In the genomic region with DNA sequence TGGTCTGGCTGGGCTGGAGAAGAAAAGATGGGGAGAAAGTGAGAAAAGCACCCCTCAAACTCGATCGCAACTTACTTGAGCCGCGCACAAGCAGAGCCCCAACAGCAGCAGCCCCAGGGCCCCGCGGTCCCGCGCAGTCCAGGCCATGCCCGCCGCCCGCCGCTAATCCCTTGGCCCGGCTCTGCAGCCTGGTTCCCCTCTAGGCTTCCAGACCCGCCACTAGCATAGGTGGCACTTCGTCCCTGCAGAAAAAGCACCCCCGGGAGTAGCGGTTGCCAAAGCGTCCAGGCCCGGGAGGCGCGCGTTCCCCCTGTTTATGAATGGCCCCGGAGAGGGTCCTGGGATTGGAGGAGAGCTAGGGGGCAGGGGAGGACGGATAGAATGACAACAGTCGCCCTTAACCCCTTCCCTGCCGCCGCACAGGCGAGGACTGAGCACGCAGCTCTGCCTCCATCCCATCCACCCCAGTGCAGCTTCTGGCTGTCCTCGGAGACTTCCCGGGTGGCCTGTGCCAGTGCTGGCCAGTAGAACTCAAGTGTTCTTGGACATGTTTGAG, we compare ENCODE assay signal across 1 cellular context.
TF ChIP-seq lines count a peak whose summit lies in the region.

No MANE protein-coding gene starts in this region.

TF ChIP-seq in H1, 55 proteins besides CTCF, POLR2A, EP300 and RAD21:
- no peak for TF ChIP-seq BRCA1 (IDR thresholded peaks at IDR 0.05; ENCODE audit: low read depth, low read length)
- no peak for TF ChIP-seq CTBP2 (IDR thresholded peaks at IDR 0.05; ENCODE audit: borderline replicate concordance, insufficient read depth, insufficient read length, low read length)
- TF ChIP-seq BACH1 (IDR thresholded peaks at IDR 0.05; ENCODE audit: low read length), result no peak
- TF ChIP-seq, protein P1, sequence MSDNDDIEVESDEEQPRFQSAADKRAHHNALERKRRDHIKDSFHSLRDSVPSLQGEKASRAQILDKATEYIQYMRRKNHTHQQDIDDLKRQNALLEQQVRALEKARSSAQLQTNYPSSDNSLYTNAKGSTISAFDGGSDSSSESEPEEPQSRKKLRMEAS (IDR thresholded peaks at IDR 0.05), result peak; percentile 99
- TF ChIP-seq POLR2AphosphoS5 (IDR thresholded peaks at IDR 0.05; ENCODE audit: low read depth, low read length), result no peak
- no peak for TF ChIP-seq MAFK (IDR thresholded peaks at IDR 0.05; ENCODE audit: low read depth, low read length)
- TF ChIP-seq JUND (IDR thresholded peaks at IDR 0.05; ENCODE audit: low read length), result no peak
- no peak for TF ChIP-seq CBX5 (IDR thresholded peaks at IDR 0.05; ENCODE audit: low read depth, low read length)
- no peak for TF ChIP-seq YY1 (IDR thresholded peaks at IDR 0.05; ENCODE audit: low read depth, low read length)
- no peak for TF ChIP-seq SAP30 (IDR thresholded peaks at IDR 0.05; ENCODE audit: insufficient read depth, insufficient replicate concordance, low read length)
- no peak for TF ChIP-seq KDM5A (IDR thresholded peaks at IDR 0.05; ENCODE audit: low read length)
- TF ChIP-seq SIN3A (conservative IDR thresholded peaks at IDR 0.05 in 1 of 2, IDR thresholded peaks at IDR 0.05 in 1 of 2; ENCODE audit: low read depth in 1 of 2, low read length in 2 of 2), result no peak
- no peak for TF ChIP-seq GTF2F1 (IDR thresholded peaks at IDR 0.05; ENCODE audit: borderline replicate concordance, low read depth, low read length)
- no peak for TF ChIP-seq SRF (IDR thresholded peaks at IDR 0.05; ENCODE audit: low read depth, low read length)
- TF ChIP-seq ZNF274 (IDR thresholded peaks at IDR 0.05; ENCODE audit: borderline replicate concordance, extremely low read depth, low read length), result no peak
- no peak for TF ChIP-seq GABPA (IDR thresholded peaks at IDR 0.05; ENCODE audit: borderline replicate concordance, insufficient read depth, low read length)
- no peak for TF ChIP-seq EGR1 (IDR thresholded peaks at IDR 0.05; ENCODE audit: borderline replicate concordance, low read depth, low read length)
- TF ChIP-seq RFX5 (IDR thresholded peaks at IDR 0.05; ENCODE audit: borderline replicate concordance, low read depth, low read length), result no peak
- TF ChIP-seq CBX8 (IDR thresholded peaks at IDR 0.05; ENCODE audit: borderline replicate concordance, low read depth, low read length), result no peak
- TF ChIP-seq, protein P2, sequence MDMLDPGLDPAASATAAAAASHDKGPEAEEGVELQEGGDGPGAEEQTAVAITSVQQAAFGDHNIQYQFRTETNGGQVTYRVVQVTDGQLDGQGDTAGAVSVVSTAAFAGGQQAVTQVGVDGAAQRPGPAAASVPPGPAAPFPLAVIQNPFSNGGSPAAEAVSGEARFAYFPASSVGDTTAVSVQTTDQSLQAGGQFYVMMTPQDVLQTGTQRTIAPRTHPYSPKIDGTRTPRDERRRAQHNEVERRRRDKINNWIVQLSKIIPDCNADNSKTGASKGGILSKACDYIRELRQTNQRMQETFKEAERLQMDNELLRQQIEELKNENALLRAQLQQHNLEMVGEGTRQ (IDR thresholded peaks at IDR 0.05; ENCODE audit: low read length), result no peak
- no peak for TF ChIP-seq SIX5 (IDR thresholded peaks at IDR 0.05; ENCODE audit: low read depth, low read length)
- TF ChIP-seq TAF7 (optimal IDR thresholded peaks at IDR 0.05; ENCODE audit: borderline replicate concordance, low read depth, low read length), result no peak
- TF ChIP-seq, protein P3, sequence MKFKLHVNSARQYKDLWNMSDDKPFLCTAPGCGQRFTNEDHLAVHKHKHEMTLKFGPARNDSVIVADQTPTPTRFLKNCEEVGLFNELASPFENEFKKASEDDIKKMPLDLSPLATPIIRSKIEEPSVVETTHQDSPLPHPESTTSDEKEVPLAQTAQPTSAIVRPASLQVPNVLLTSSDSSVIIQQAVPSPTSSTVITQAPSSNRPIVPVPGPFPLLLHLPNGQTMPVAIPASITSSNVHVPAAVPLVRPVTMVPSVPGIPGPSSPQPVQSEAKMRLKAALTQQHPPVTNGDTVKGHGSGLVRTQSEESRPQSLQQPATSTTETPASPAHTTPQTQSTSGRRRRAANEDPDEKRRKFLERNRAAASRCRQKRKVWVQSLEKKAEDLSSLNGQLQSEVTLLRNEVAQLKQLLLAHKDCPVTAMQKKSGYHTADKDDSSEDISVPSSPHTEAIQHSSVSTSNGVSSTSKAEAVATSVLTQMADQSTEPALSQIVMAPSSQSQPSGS (IDR thresholded peaks at IDR 0.05; ENCODE audit: low read length), result no peak
- no peak for TF ChIP-seq EZH2 (IDR thresholded peaks at IDR 0.05; ENCODE audit: low read depth, low read length, severe bottlenecking)
- TF ChIP-seq TEAD4 (IDR thresholded peaks at IDR 0.05; ENCODE audit: low read depth, low read length), result peak; percentile 28; the same call in 1 of the 2 replicates
- TF ChIP-seq HDAC2 (IDR thresholded peaks at IDR 0.05; ENCODE audit: borderline replicate concordance in 1 of 2, low read depth in 2 of 2, low read length in 2 of 2), result peak in 1 of 2 experiments; percentile 46; a peak in 1 of 4 replicates
- peak; percentile 75 for TF ChIP-seq KDM4A (IDR thresholded peaks at IDR 0.05; ENCODE audit: low read depth, low read length, severe bottlenecking)
- no peak for TF ChIP-seq RNF2 (IDR thresholded peaks at IDR 0.05; ENCODE audit: borderline replicate concordance, low read depth, low read length, missing control alignments, poor library complexity, severe bottlenecking)
- TF ChIP-seq NANOG (IDR thresholded peaks at IDR 0.05; ENCODE audit: insufficient read depth, low read depth, low read length, poor library complexity, severe bottlenecking), result no peak
- TF ChIP-seq CREB1 (IDR thresholded peaks at IDR 0.05), result no peak; the same call in 1 of the 2 replicates
- TF ChIP-seq BCL11A (IDR thresholded peaks at IDR 0.05; ENCODE audit: low read depth in 2 of 2, low read length in 2 of 2), result no peak
- no peak for TF ChIP-seq RXRA (IDR thresholded peaks at IDR 0.05; ENCODE audit: insufficient read depth, low read depth, low read length)
- TF ChIP-seq CHD2 (IDR thresholded peaks at IDR 0.05; ENCODE audit: low read length), result no peak
- no peak for TF ChIP-seq SUZ12 (IDR thresholded peaks at IDR 0.05; ENCODE audit: low read length)
- 0 out of 2 replicates have a peak, but pooled peaks have one; percentile 35 for TF ChIP-seq TAF1 (IDR thresholded peaks at IDR 0.05; ENCODE audit: low read depth, low read length)
- 0 out of 2 replicates have a peak, but pooled peaks have one; percentile 27 for TF ChIP-seq PHF8 (conservative IDR thresholded peaks at IDR 0.05; ENCODE audit: low read depth, low read length)
- no peak for TF ChIP-seq CEBPB (IDR thresholded peaks at IDR 0.05; ENCODE audit: low read depth, low read length)
- TF ChIP-seq, protein P4, sequence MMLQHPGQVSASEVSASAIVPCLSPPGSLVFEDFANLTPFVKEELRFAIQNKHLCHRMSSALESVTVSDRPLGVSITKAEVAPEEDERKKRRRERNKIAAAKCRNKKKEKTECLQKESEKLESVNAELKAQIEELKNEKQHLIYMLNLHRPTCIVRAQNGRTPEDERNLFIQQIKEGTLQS (IDR thresholded peaks at IDR 0.05; ENCODE audit: insufficient read depth, low read depth, low read length), result no peak
- TF ChIP-seq NRF1 (IDR thresholded peaks at IDR 0.05; ENCODE audit: low read depth, low read length), result no peak
- TF ChIP-seq TBP (IDR thresholded peaks at IDR 0.05; ENCODE audit: low read depth, low read length), result no peak
- TF ChIP-seq FOSL1 (IDR thresholded peaks at IDR 0.05; ENCODE audit: insufficient read depth, low read depth, low read length), result no peak
- TF ChIP-seq SIRT6 (IDR thresholded peaks at IDR 0.05; ENCODE audit: low read length), result no peak
- no peak for TF ChIP-seq KDM1A (IDR thresholded peaks at IDR 0.05; ENCODE audit: borderline replicate concordance, low read length)
- no peak for TF ChIP-seq HDAC6 (IDR thresholded peaks at IDR 0.05; ENCODE audit: low read depth, low read length)
- TF ChIP-seq, protein P5, sequence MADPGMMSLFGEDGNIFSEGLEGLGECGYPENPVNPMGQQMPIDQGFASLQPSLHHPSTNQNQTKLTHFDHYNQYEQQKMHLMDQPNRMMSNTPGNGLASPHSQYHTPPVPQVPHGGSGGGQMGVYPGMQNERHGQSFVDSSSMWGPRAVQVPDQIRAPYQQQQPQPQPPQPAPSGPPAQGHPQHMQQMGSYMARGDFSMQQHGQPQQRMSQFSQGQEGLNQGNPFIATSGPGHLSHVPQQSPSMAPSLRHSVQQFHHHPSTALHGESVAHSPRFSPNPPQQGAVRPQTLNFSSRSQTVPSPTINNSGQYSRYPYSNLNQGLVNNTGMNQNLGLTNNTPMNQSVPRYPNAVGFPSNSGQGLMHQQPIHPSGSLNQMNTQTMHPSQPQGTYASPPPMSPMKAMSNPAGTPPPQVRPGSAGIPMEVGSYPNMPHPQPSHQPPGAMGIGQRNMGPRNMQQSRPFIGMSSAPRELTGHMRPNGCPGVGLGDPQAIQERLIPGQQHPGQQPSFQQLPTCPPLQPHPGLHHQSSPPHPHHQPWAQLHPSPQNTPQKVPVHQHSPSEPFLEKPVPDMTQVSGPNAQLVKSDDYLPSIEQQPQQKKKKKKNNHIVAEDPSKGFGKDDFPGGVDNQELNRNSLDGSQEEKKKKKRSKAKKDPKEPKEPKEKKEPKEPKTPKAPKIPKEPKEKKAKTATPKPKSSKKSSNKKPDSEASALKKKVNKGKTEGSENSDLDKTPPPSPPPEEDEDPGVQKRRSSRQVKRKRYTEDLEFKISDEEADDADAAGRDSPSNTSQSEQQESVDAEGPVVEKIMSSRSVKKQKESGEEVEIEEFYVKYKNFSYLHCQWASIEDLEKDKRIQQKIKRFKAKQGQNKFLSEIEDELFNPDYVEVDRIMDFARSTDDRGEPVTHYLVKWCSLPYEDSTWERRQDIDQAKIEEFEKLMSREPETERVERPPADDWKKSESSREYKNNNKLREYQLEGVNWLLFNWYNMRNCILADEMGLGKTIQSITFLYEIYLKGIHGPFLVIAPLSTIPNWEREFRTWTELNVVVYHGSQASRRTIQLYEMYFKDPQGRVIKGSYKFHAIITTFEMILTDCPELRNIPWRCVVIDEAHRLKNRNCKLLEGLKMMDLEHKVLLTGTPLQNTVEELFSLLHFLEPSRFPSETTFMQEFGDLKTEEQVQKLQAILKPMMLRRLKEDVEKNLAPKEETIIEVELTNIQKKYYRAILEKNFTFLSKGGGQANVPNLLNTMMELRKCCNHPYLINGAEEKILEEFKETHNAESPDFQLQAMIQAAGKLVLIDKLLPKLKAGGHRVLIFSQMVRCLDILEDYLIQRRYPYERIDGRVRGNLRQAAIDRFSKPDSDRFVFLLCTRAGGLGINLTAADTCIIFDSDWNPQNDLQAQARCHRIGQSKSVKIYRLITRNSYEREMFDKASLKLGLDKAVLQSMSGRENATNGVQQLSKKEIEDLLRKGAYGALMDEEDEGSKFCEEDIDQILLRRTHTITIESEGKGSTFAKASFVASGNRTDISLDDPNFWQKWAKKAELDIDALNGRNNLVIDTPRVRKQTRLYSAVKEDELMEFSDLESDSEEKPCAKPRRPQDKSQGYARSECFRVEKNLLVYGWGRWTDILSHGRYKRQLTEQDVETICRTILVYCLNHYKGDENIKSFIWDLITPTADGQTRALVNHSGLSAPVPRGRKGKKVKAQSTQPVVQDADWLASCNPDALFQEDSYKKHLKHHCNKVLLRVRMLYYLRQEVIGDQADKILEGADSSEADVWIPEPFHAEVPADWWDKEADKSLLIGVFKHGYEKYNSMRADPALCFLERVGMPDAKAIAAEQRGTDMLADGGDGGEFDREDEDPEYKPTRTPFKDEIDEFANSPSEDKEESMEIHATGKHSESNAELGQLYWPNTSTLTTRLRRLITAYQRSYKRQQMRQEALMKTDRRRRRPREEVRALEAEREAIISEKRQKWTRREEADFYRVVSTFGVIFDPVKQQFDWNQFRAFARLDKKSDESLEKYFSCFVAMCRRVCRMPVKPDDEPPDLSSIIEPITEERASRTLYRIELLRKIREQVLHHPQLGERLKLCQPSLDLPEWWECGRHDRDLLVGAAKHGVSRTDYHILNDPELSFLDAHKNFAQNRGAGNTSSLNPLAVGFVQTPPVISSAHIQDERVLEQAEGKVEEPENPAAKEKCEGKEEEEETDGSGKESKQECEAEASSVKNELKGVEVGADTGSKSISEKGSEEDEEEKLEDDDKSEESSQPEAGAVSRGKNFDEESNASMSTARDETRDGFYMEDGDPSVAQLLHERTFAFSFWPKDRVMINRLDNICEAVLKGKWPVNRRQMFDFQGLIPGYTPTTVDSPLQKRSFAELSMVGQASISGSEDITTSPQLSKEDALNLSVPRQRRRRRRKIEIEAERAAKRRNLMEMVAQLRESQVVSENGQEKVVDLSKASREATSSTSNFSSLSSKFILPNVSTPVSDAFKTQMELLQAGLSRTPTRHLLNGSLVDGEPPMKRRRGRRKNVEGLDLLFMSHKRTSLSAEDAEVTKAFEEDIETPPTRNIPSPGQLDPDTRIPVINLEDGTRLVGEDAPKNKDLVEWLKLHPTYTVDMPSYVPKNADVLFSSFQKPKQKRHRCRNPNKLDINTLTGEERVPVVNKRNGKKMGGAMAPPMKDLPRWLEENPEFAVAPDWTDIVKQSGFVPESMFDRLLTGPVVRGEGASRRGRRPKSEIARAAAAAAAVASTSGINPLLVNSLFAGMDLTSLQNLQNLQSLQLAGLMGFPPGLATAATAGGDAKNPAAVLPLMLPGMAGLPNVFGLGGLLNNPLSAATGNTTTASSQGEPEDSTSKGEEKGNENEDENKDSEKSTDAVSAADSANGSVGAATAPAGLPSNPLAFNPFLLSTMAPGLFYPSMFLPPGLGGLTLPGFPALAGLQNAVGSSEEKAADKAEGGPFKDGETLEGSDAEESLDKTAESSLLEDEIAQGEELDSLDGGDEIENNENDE (IDR thresholded peaks at IDR 0.05; ENCODE audit: insufficient replicate concordance, low read length), result no peak
- TF ChIP-seq POU5F1 (IDR thresholded peaks at IDR 0.05; ENCODE audit: low read depth, low read length), result no peak
- TF ChIP-seq ASH2L (IDR thresholded peaks at IDR 0.05; ENCODE audit: low read length), result peak; percentile 57
- TF ChIP-seq CHD1 (IDR thresholded peaks at IDR 0.05; ENCODE audit: low read depth, low read length), result no peak
- no peak for TF ChIP-seq JUN (IDR thresholded peaks at IDR 0.05; ENCODE audit: low read depth, low read length)
- TF ChIP-seq SP2 (IDR thresholded peaks at IDR 0.05; ENCODE audit: low read length), result no peak
- TF ChIP-seq, protein P6, sequence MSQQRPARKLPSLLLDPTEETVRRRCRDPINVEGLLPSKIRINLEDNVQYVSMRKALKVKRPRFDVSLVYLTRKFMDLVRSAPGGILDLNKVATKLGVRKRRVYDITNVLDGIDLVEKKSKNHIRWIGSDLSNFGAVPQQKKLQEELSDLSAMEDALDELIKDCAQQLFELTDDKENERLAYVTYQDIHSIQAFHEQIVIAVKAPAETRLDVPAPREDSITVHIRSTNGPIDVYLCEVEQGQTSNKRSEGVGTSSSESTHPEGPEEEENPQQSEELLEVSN (IDR thresholded peaks at IDR 0.05), result peak; percentile 94
- no peak for TF ChIP-seq SP4 (IDR thresholded peaks at IDR 0.05; ENCODE audit: low read length)
- no peak for TF ChIP-seq SP1 (IDR thresholded peaks at IDR 0.05; ENCODE audit: low read depth, low read length)
- TF ChIP-seq RBBP5 (IDR thresholded peaks at IDR 0.05; ENCODE audit: borderline replicate concordance, low read depth, low read length), result 0 out of 2 replicates have a peak, but pooled peaks have one; percentile 68
- TF ChIP-seq TCF12 (IDR thresholded peaks at IDR 0.05; ENCODE audit: low read depth, low read length), result no peak
